27 cellular contexts compared by ENCODE assay signal in genomic region chr5:10734832-10735231, GRCh38.
"Had no signal": no experiment of that assay in that cellular context is flagged by ENCODE, and none has a peak within 500 bp of the region (broad histone marks: within the 10 kb centered on the region; RNA-seq: fewer than 3 reads in every experiment).

No MANE protein-coding gene starts in this region.

- H3K4me3 ChIP-seq: adrenal gland, coronary artery, left ventricle myocardium inferior, lung, ovary, right lobe of liver, tibial artery had no signal

- H3K4me3 Mint-ChIP-seq: activated naive CD4-positive, alpha-beta T cell treated with anti-CD3 and anti-CD28 coated beads for 36 hours; activated naive CD8-positive, alpha-beta T cell treated with anti-CD3 and anti-CD28 coated beads for 36 hours; brain; effector memory CD8-positive, alpha-beta T cell; natural killer cell; stimulated activated effector memory CD8-positive, alpha-beta T cell treated with anti-CD3 and anti-CD28 coated beads, Interleukin-12 subunit alpha, Interleukin-12 subunit beta, amount 100 ng/mL, for 72 hours; stimulated activated naive CD8-positive, alpha-beta T cell treated with anti-CD3 and anti-CD28 coated beads, Interleukin-15, amount 100 ng/mL, for 72 hours; T-cell; T-helper 2 cell treated with Interferon-gamma antibody and Interleukin-4, amounts not matched to agents 5 μg/mL and 100 μg/mL, for 36 hours had no signal

- H3K27me3 Mint-ChIP-seq: activated naive CD8-positive, alpha-beta T cell treated with anti-CD3 and anti-CD28 coated beads for 36 hours; brain; effector memory CD8-positive, alpha-beta T cell; progenitor cell of endocrine pancreas; stimulated activated naive CD8-positive, alpha-beta T cell treated with anti-CD3 and anti-CD28 coated beads, Interleukin-15, amount 100 ng/mL, for 72 hours; T-cell had no signal

- H3K27ac ChIP-seq: adrenal gland, coronary artery, left ventricle myocardium inferior, ovary, tibial artery had no signal

- H3K27ac Mint-ChIP-seq: activated naive CD4-positive, alpha-beta T cell treated with anti-CD3 and anti-CD28 coated beads for 36 hours; activated naive CD8-positive, alpha-beta T cell treated with anti-CD3 and anti-CD28 coated beads for 36 hours; stimulated activated effector memory CD8-positive, alpha-beta T cell treated with anti-CD3 and anti-CD28 coated beads, Interleukin-12 subunit alpha, Interleukin-12 subunit beta, amount 100 ng/mL, for 72 hours; stimulated activated naive CD8-positive, alpha-beta T cell treated with anti-CD3 and anti-CD28 coated beads, Interleukin-15, amount 100 ng/mL, for 72 hours; T-cell; T-helper 2 cell treated with Interferon-gamma antibody and Interleukin-4, amounts not matched to agents 5 μg/mL and 100 μg/mL, for 36 hours had no signal

- H3K36me3 ChIP-seq: adrenal gland, ovary, right lobe of liver had no signal

- H3K9me3 ChIP-seq: adrenal gland, left ventricle myocardium inferior, ovary, right lobe of liver, tibial artery had no signal

- H3K9me3 Mint-ChIP-seq: activated naive CD4-positive, alpha-beta T cell treated with anti-CD3 and anti-CD28 coated beads for 36 hours; effector memory CD8-positive, alpha-beta T cell; stimulated activated effector memory CD8-positive, alpha-beta T cell treated with anti-CD3 and anti-CD28 coated beads, Interleukin-12 subunit alpha, Interleukin-12 subunit beta, amount 100 ng/mL, for 72 hours; stimulated activated naive CD8-positive, alpha-beta T cell treated with anti-CD3 and anti-CD28 coated beads, Interleukin-15, amount 100 ng/mL, for 72 hours; T-cell had no signal

- DNase-seq: activated CD4-positive, alpha-beta T cell treated with anti-CD3 and anti-CD28 coated beads for 4 hours; activated CD4-positive, alpha-beta T cell treated with anti-CD3 and anti-CD28 coated beads, Interleukin-2, amount 50 U/mL, for 4 hours; activated CD8-positive, alpha-beta memory T cell treated with anti-CD3 and anti-CD28 coated beads for 24 hours; activated effector memory CD4-positive, alpha-beta T cell treated with anti-CD3 and anti-CD28 coated beads, Interleukin-2, amount 50 U/mL, for 16 hours; activated naive CD4-positive, alpha-beta T cell treated with anti-CD3 and anti-CD28 coated beads for 36 hours; activated naive CD8-positive, alpha-beta T cell treated with anti-CD3 and anti-CD28 coated beads for 36 hours; adrenal gland; aorta; effector memory CD8-positive, alpha-beta T cell; foreskin melanocyte; left ventricle myocardium inferior; mesendoderm; natural killer cell; ovary; right lobe of liver; stimulated activated CD4-positive, alpha-beta T cell treated with anti-CD3 and anti-CD28 coated beads, Interleukin-12 subunit alpha, Interleukin-12 subunit beta, amount 100 ng/mL, for 4 hours; stimulated activated CD4-positive, alpha-beta T cell treated with anti-CD3 and anti-CD28 coated beads, Interleukin-4, amount 100 ng/mL, for 24 hours; stimulated activated naive CD8-positive, alpha-beta T cell treated with anti-CD3 and anti-CD28 coated beads, Interleukin-15, amount 100 ng/mL, for 72 hours; T-cell; tibial artery had no signal

- H3K27me3 ChIP-seq: adrenal gland, ovary, right lobe of liver, tibial artery had no signal

- ATAC-seq: effector memory CD8-positive, alpha-beta T cell; esophagus mucosa; stimulated activated effector memory CD8-positive, alpha-beta T cell treated with anti-CD3 and anti-CD28 coated beads, Interleukin-12 subunit alpha, Interleukin-12 subunit beta, amount 100 ng/mL, for 72 hours; stimulated activated naive CD8-positive, alpha-beta T cell treated with anti-CD3 and anti-CD28 coated beads, Interleukin-15, amount 100 ng/mL, for 72 hours; T-cell had no signal
